14 cellular contexts compared by ENCODE assay signal in genomic region chr2:26185954-26186353, GRCh38. TPM values are rescaled to one million over a fixed set of nuclear protein-coding genes. Genes with fewer than 3 reads are reported as not detected.
DNase-seq lines count a peak whose midpoint lies in the region; ATAC-seq and FAIRE-seq lines count a peak whose summit lies in the region.
"Had no signal": no experiment of that assay in that cellular context is flagged by ENCODE, and none has a peak within 500 bp of the region (broad histone marks: within the 10 kb centered on the region; RNA-seq: fewer than 3 reads in every experiment).

No MANE protein-coding gene starts in this region.

- H3K4me1 Mint-ChIP-seq in stimulated activated naive CD8-positive, alpha-beta T cell treated with anti-CD3 and anti-CD28 coated beads, Interleukin-15, Interleukin-2, amounts not matched to agents 100 ng/mL and 50 ng/mL, for 24 hours (ENCODE audit: low read depth) = peaks cover 9% of the 10 kb centered on the region
- peaks cover 8% of the 10 kb centered on the region for H3K4me1 Mint-ChIP-seq in activated naive CD8-positive, alpha-beta T cell treated with anti-CD3 and anti-CD28 coated beads for 36 hours

- H3K9ac ChIP-seq in mucosa of stomach (ENCODE audit: low read length) = peak overlapping the region; percentile 68

- peaks cover 14% of the 10 kb centered on the region for H3K4me1 ChIP-seq in mucosa of stomach (ENCODE audit: control insufficient read depth, insufficient read depth, low read length)
- H3K4me1 ChIP-seq: lower lobe of right lung had no signal

- H3K27ac Mint-ChIP-seq in stimulated activated naive CD8-positive, alpha-beta T cell treated with anti-CD3 and anti-CD28 coated beads, Interleukin-15, Interleukin-2, amounts not matched to agents 100 ng/mL and 50 ng/mL, for 24 hours = no peak overlapping the region
- no peak overlapping the region for H3K27ac Mint-ChIP-seq in activated naive CD8-positive, alpha-beta T cell treated with anti-CD3 and anti-CD28 coated beads for 36 hours
- H3K27ac Mint-ChIP-seq: dendritic cell treated with granulocyte-macrophage colony-stimulating factor and Interleukin-4, amounts not matched to agents 40 ng/mL and 50 ng/mL, for 4 days had no signal

- H3K27me3 ChIP-seq in mucosa of stomach (ENCODE audit: control insufficient read depth, insufficient read depth, low read length) (peaks cover 6% of the 10 kb centered on the region), H7 (ENCODE audit: control insufficient read depth, insufficient read depth, low read length) (peaks cover 23% of the 10 kb centered on the region)
- H3K27me3 ChIP-seq: vagina had no signal

- peaks cover 4% of the 10 kb centered on the region for H3K36me3 Mint-ChIP-seq in stimulated activated naive CD8-positive, alpha-beta T cell treated with anti-CD3 and anti-CD28 coated beads, Interleukin-15, Interleukin-2, amounts not matched to agents 100 ng/mL and 50 ng/mL, for 24 hours (ENCODE audit: low read depth)
- H3K36me3 Mint-ChIP-seq in activated naive CD8-positive, alpha-beta T cell treated with anti-CD3 and anti-CD28 coated beads for 36 hours = peaks cover 1% of the 10 kb centered on the region

- H3K27me3 Mint-ChIP-seq in stimulated activated naive CD8-positive, alpha-beta T cell treated with anti-CD3 and anti-CD28 coated beads, Interleukin-15, Interleukin-2, amounts not matched to agents 100 ng/mL and 50 ng/mL, for 24 hours = peaks cover 12% of the 10 kb centered on the region
- peaks cover 7% of the 10 kb centered on the region for H3K27me3 Mint-ChIP-seq in activated naive CD8-positive, alpha-beta T cell treated with anti-CD3 and anti-CD28 coated beads for 36 hours

- FAIRE-seq in urothelium cell line (lab: Jason Lieb, UNC) = peak; percentile 32
- FAIRE-seq: TTC549 had no signal

- H3K4me3 Mint-ChIP-seq in stimulated activated naive CD8-positive, alpha-beta T cell treated with anti-CD3 and anti-CD28 coated beads, Interleukin-15, Interleukin-2, amounts not matched to agents 100 ng/mL and 50 ng/mL, for 24 hours = peak overlapping the region; percentile 75
- peak overlapping the region; percentile 78 for H3K4me3 Mint-ChIP-seq in activated naive CD8-positive, alpha-beta T cell treated with anti-CD3 and anti-CD28 coated beads for 36 hours

- H3K9me3 ChIP-seq in mucosa of stomach (ENCODE audit: control insufficient read depth, low read length) = no peaks in the 10 kb centered on the region
- H3K9me3 ChIP-seq: lower lobe of right lung, vagina had no signal

- H3K36me3 ChIP-seq in mucosa of stomach (ENCODE audit: control insufficient read depth, insufficient read depth, low read length) (no peaks in the 10 kb centered on the region), H7 (replicated peaks; ENCODE audit: control insufficient read depth, insufficient read depth, low read length) (peaks cover 6% of the 10 kb centered on the region)

- DNase-seq in stimulated activated naive CD8-positive, alpha-beta T cell treated with anti-CD3 and anti-CD28 coated beads, Interleukin-15, Interleukin-2, amounts not matched to agents 100 U/mL and 50 U/mL, for 24 hours = no peak
- DNase-seq in activated naive CD8-positive, alpha-beta T cell treated with anti-CD3 and anti-CD28 coated beads for 36 hours = no peak
- no peak for DNase-seq in urothelium cell line (ENCODE audit: low spot score)
- DNase-seq in C1 segment of cervical spinal cord (lab: John Stamatoyannopoulos, UW) = no peak
- no peak for DNase-seq in H7
- DNase-seq in pons (ENCODE audit: low spot score) = no peak
- DNase-seq: HCEC 1CT, lower lobe of right lung, NCI-H2171 had no signal

- no peaks in the 10 kb centered on the region for H3K9me3 Mint-ChIP-seq in stimulated activated naive CD8-positive, alpha-beta T cell treated with anti-CD3 and anti-CD28 coated beads, Interleukin-15, Interleukin-2, amounts not matched to agents 100 ng/mL and 50 ng/mL, for 24 hours
- H3K9me3 Mint-ChIP-seq in activated naive CD8-positive, alpha-beta T cell treated with anti-CD3 and anti-CD28 coated beads for 36 hours = no peaks in the 10 kb centered on the region
- H3K9me3 Mint-ChIP-seq: dendritic cell treated with granulocyte-macrophage colony-stimulating factor and Interleukin-4, amounts not matched to agents 40 ng/mL and 50 ng/mL, for 4 days had no signal

- H3K4me3 ChIP-seq in mucosa of stomach (ENCODE audit: low read length) = no peak overlapping the region
- H3K4me3 ChIP-seq in H7 (ENCODE audit: insufficient read depth, low read depth, low read length) = no peak overlapping the region

- no peak for ATAC-seq in stimulated activated naive CD8-positive, alpha-beta T cell treated with anti-CD3 and anti-CD28 coated beads, Interleukin-15, Interleukin-2, amounts not matched to agents 100 U/mL and 50 U/mL, for 24 hours

RNA-seq across cellular contexts. Expression of gene GAREM2, which starts 13.1 kb away (rescaled TPM):
- total RNA-seq in activated naive CD8-positive, alpha-beta T cell treated with anti-CD3 and anti-CD28 coated beads for 36 hours = 1 to 10 TPM; 2.1 to 2.7 TPM
- 7.2 and 9.5 TPM in 2 replicates for total RNA-seq in H7 (2014; rRNA removed; shearing (Covaris generic))

RNA-seq across cellular contexts. Expression of gene HADHA, which starts 58.5 kb away (rescaled TPM):
- 100 to 1,000 TPM; 119 to 120 TPM for total RNA-seq in activated naive CD8-positive, alpha-beta T cell treated with anti-CD3 and anti-CD28 coated beads for 36 hours
- 111 and 137 TPM in 2 replicates for total RNA-seq in H7 (2014; rRNA removed; shearing (Covaris generic))

RNA-seq across cellular contexts. Expression of gene HADHB, which starts 58.8 kb away (rescaled TPM):
- total RNA-seq in activated naive CD8-positive, alpha-beta T cell treated with anti-CD3 and anti-CD28 coated beads for 36 hours = 10 to 100 TPM; 70.2 to 73.2 TPM
- 78.7 and 88.7 TPM in 2 replicates for total RNA-seq in H7 (2014; rRNA removed; shearing (Covaris generic))
